In genomic region chr13:75537401-75538365, GRCh38 we compare ENCODE assay signal across 8 cellular contexts. TPM values are rescaled to one million over a fixed set of nuclear protein-coding genes. Genes with fewer than 3 reads are reported as not detected.
DNase-seq lines count a peak whose midpoint lies in the region; ATAC-seq and TF ChIP-seq lines count a peak whose summit lies in the region.

Gene COMMD6, minus strand, starts transcription at chr13:75537841. Its CDS starts 36 bp downstream, at chr13:75537805.

- TF ChIP-seq CTCF in BE2C (IDR thresholded peaks at IDR 0.05; ENCODE audit: low read depth, low read length), result no peak; the same call in 1 of the 2 replicates

- H3K4me1 ChIP-seq in BE2C, result no peaks in the 10 kb centered on the region

- ATAC-seq in GM19035 (IDR thresholded peaks at IDR 0.05; ENCODE audit: unreplicated experiment) (peak; percentile 99), HG03342 (IDR thresholded peaks at IDR 0.05; ENCODE audit: unreplicated experiment) (peak; percentile 97)

- H3K27me3 ChIP-seq in BE2C, result no peaks in the 10 kb centered on the region

- H3K4me3 ChIP-seq in BE2C (ENCODE audit: low read depth, low read length), result peak within 1 kb of the TSS; percentile 87

- DNase-seq in BE2C (peak; percentile 91), NCI-H446 treated with DMSO at 0.1 percent for 48 hours (lab: John Stamatoyannopoulos, UW) (peak; percentile 54), kidney glomerular epithelial cell (lab: John Stamatoyannopoulos, UW) (peak; percentile 94)
- peak; percentile 45 to 54 for DNase-seq in activated CD4-positive, alpha-beta T cell treated with anti-CD3 and anti-CD28 coated beads for 24 hours (ENCODE audit: low read depth in 2 of 2)
- peak; percentile 37 to 54 (median 48) for DNase-seq in stimulated activated CD4-positive, alpha-beta T cell treated with anti-CD3 and anti-CD28 coated beads, Interleukin-1b, Interleukin-23, amount 100 ng/mL, for 24 hours (ENCODE audit: low read depth in 4 of 4, low spot score in 1 of 4)

- peaks cover 4% of the 10 kb centered on the region; the same call in 1 of the 2 replicates for H3K36me3 ChIP-seq in BE2C

- H3K27ac ChIP-seq in cingulate gyrus (ENCODE audit: low read depth, low read length), result peak within 1 kb of the TSS; percentile 70

- H3K9me3 ChIP-seq in BE2C, result no peaks in the 10 kb centered on the region

RNA-seq across cellular contexts. Expression of gene COMMD6, which starts in this region (rescaled TPM):
- polyA plus RNA-seq in BE2C (2012; ENCODE audit: insufficient read depth, insufficient read length, low read depth), result 104 TPM

Comparison
In these comparisons a context has a peak if more than half of its experiments do, and no peak if none do; other contexts are left out.
1. Peak in every context shown above with its lines: DNase-seq, ATAC-seq, H3K4me3 ChIP-seq and H3K27ac ChIP-seq.